Comparison of ENCODE assay signal across 8 cellular contexts in the genomic region with DNA sequence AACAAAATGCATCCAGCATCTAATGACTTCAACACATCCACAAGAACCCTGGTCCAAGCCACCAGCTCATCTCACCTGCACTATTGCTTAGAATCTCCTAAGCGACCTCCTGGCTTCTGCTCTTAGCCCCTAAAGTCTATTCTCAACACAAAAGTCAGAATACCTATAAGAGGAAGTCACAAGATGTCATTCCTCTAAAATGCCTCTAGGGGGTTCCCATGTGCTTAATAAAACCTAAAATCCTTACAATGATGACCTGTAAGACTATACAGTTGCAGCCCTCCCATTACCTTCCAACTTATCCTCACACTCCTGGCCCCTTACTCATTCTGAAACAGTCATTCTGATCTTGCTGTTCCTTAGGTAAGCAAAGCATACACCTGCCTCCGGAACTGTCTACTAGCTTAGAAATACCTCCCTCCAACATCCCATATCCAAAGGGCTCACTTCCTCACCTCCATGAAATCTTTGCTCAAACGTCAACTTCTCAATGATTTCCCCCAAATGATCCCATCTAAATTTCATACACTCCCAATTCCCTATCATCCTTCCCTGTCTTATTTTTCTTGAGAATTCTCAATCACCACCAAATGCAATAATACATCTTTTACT. TPM values are rescaled to one million over a fixed set of nuclear protein-coding genes. Genes with fewer than 3 reads are reported as not detected.
DNase-seq lines count a peak whose midpoint lies in the region; ATAC-seq, FAIRE-seq and TF ChIP-seq lines count a peak whose summit lies in the region.

No MANE protein-coding gene starts in this region.

- H3K36me3 Mint-ChIP-seq in naive thymus-derived CD8-positive, alpha-beta T cell, result no peaks in the 10 kb centered on the region

- H2BK20ac ChIP-seq in H1 (ENCODE audit: low read length), result no peak overlapping the region

- no peaks in the 10 kb centered on the region; a peak in 1 of 7 replicates for H3K27me3 ChIP-seq in H1 (replicated peaks in 1 of 4; ENCODE audit: control insufficient read depth in 3 of 4, extremely low read depth in 1 of 4, insufficient read depth in 3 of 4, low read length in 3 of 4)

- H3K4me1 Mint-ChIP-seq in naive thymus-derived CD8-positive, alpha-beta T cell, result peaks cover 0 to 6% (median 1%) of the 10 kb centered on the region in 4 donors

- DNase-seq in DMS153 treated with DMSO at 0.1 percent for 48 hours (lab: John Stamatoyannopoulos, UW; ENCODE audit: unreplicated experiment) (peak; percentile 58), GM19239 (ENCODE audit: insufficient read length, low spot score) (peak; percentile 35), OCI-M2 (lab: John Stamatoyannopoulos, UW; ENCODE audit: unreplicated experiment) (peak; percentile 10), H1 (ENCODE audit: low read depth in 1 of 2, low spot score in 2 of 2) (no peak), nucleus accumbens (lab: John Stamatoyannopoulos, UW) (no peak)
- peak in 3 of 10 donors; percentile 43 to 54 (median 44) for DNase-seq in naive thymus-derived CD8-positive, alpha-beta T cell

- H2AFZ ChIP-seq in H1 (ENCODE audit: low read length), result no peak overlapping the region

- ATAC-seq in HG03460 (IDR thresholded peaks at IDR 0.05; ENCODE audit: unreplicated experiment) (peak; percentile 83), GM19397 (IDR thresholded peaks at IDR 0.05; ENCODE audit: unreplicated experiment) (no peak)
- peak; percentile 80 to 82 for ATAC-seq in naive thymus-derived CD8-positive, alpha-beta T cell

- no peak overlapping the region for H3K14ac ChIP-seq in H1 (ENCODE audit: insufficient read length)

- no peak overlapping the region for H3K9ac ChIP-seq in H1 (replicated peaks in 1 of 4; ENCODE audit: extremely low read depth in 1 of 4, low read depth in 3 of 4, low read length in 3 of 4)

- H2BK120ac ChIP-seq in H1 (replicated peaks; ENCODE audit: low read depth, low read length), result no peak overlapping the region

- TF ChIP-seq EP300 in H1 (IDR thresholded peaks at IDR 0.05; ENCODE audit: borderline replicate concordance in 1 of 2, low read depth in 2 of 2, low read length in 2 of 2), result no peak

- no peak overlapping the region for H3K4me3 ChIP-seq in H1 (ENCODE audit: extremely low read depth in 1 of 4, insufficient read depth in 2 of 4, low read depth in 3 of 4, low read length in 4 of 4)

- peak; percentile 4 for FAIRE-seq in GM19239 (lab: Jason Lieb, UNC)
- no peak for FAIRE-seq in H1 (lab: Jason Lieb, UNC)

- H4K20me1 ChIP-seq in H1 (replicated peaks in 1 of 2; ENCODE audit: control insufficient read depth in 1 of 2, insufficient read depth in 2 of 2, low read length in 2 of 2), result peaks cover 0 to 3% of the 10 kb centered on the region in 2 experiments

- peaks cover 8 to 35% (median 10%) of the 10 kb centered on the region in 5 donors for H3K27me3 Mint-ChIP-seq in naive thymus-derived CD8-positive, alpha-beta T cell

- H3K27ac Mint-ChIP-seq in naive thymus-derived CD8-positive, alpha-beta T cell, result no peak overlapping the region

- no peak overlapping the region for H2BK15ac ChIP-seq in H1 (ENCODE audit: low read length)

- H4K8ac ChIP-seq in H1 (ENCODE audit: extremely low read depth, insufficient read depth, low read length), result no peak overlapping the region

- no peak overlapping the region for H2BK5ac ChIP-seq in H1 (ENCODE audit: low read depth, low read length)

- no peaks in the 10 kb centered on the region for H3K79me2 ChIP-seq in H1 (ENCODE audit: control insufficient read depth in 1 of 2, insufficient read depth in 2 of 2, low read length in 2 of 2)

- H2BK12ac ChIP-seq in H1 (ENCODE audit: low read depth, low read length), result no peak overlapping the region

- WGBS in H1 (ENCODE audit: extremely low coverage in 1 of 2, insufficient coverage in 1 of 2, insufficient read length in 1 of 2, insufficient replicate concordance in 2 of 2, low coverage in 1 of 2, low lambda C conversion rate in 2 of 2, missing lambda C conversion rate in 1 of 2), 2 experiments, result 67% methylated on average over 3 of the region's 3 CpGs; no CpG with 5 or more reads in 1 of the 2 experiments

- no peak overlapping the region for H3K18ac ChIP-seq in H1 (ENCODE audit: extremely low read depth, low read length)

- H3K9me3 ChIP-seq in H1 (ENCODE audit: insufficient read depth in 2 of 2, low read depth in 1 of 2, low read length in 1 of 2), result no peaks in the 10 kb centered on the region

- peaks cover 0 to 19% (median 14%) of the 10 kb centered on the region in 4 experiments; a peak in 4 of 7 replicates for H3K4me1 ChIP-seq in H1 (replicated peaks in 1 of 4; ENCODE audit: control insufficient read depth in 3 of 4, insufficient read depth in 4 of 4, low read length in 3 of 4)

- H3K4me3 Mint-ChIP-seq in naive thymus-derived CD8-positive, alpha-beta T cell, result no peak overlapping the region

- no peak overlapping the region for H3K56ac ChIP-seq in H1 (replicated peaks; ENCODE audit: insufficient read length, low read depth, low read length)

- H3K4me2 ChIP-seq in H1 (ENCODE audit: insufficient read depth in 1 of 2, low read depth in 2 of 2, low read length in 2 of 2), result peak overlapping the region in 1 of 2 experiments; percentile 23; a peak in 1 of 4 replicates

- peak in 2 of 3 experiments; percentile 36 to 60; a peak in 2 of 4 replicates for TF ChIP-seq CTCF in H1 (IDR thresholded peaks at IDR 0.05; ENCODE audit: control extremely low read depth in 1 of 3, insufficient read depth in 1 of 3, low read depth in 1 of 3, low read length in 3 of 3)

- H2AK5ac ChIP-seq in H1 (ENCODE audit: low read depth, low read length), result no peak overlapping the region

- POLR2A ChIA-PET in H1 (lab: Charles Lee; ENCODE audit: partially characterized antibody), result no interaction called here
- POLR2A ChIA-PET in naive thymus-derived CD8-positive, alpha-beta T cell (lab: Charles Lee), result interaction anchor here (2.1 kb wide), 1 partner anchor 11 kb away, joined by 5 read pairs; a partner anchor contains a TSS

- no peaks in the 10 kb centered on the region for H3K9me3 Mint-ChIP-seq in naive thymus-derived CD8-positive, alpha-beta T cell

- H3K79me1 ChIP-seq in H1 (ENCODE audit: low read depth, low read length), result peaks cover 4% of the 10 kb centered on the region; the same call in 1 of the 2 replicates

- no peak overlapping the region for H3K27ac ChIP-seq in H1 (ENCODE audit: low read depth, low read length)

- CTCF ChIA-PET in H1 (lab: Charles Lee; ENCODE audit: partially characterized antibody), result interaction anchor here (0.5 to 6.7 kb wide), 41 partner anchors 8 to 1994 kb away, joined by 3 to 107 read pairs (median 4); a partner anchor contains a TSS

- H3K4ac ChIP-seq in H1 (replicated peaks; ENCODE audit: insufficient read length, low read depth, low read length), result no peak overlapping the region

- TF ChIP-seq POLR2A in H1 (IDR thresholded peaks at IDR 0.05; ENCODE audit: control extremely low read depth in 1 of 2, low read depth in 2 of 2, low read length in 2 of 2), result no peak

- no peak overlapping the region for H4K5ac ChIP-seq in H1 (ENCODE audit: insufficient read length, low read depth, low read length)

- H3K36me3 ChIP-seq in H1 (ENCODE audit: control insufficient read depth in 2 of 4, insufficient read depth in 4 of 4, low read length in 3 of 4), result no peaks in the 10 kb centered on the region

- H4K91ac ChIP-seq in H1 (replicated peaks; ENCODE audit: insufficient read length, low read length), result no peak overlapping the region

- TF ChIP-seq RAD21 in H1 (IDR thresholded peaks at IDR 0.05 in 1 of 2, conservative IDR thresholded peaks at IDR 0.05 in 1 of 2; ENCODE audit: low read depth in 2 of 2, low read length in 2 of 2), result peak; percentile 63 to 64

- H3K23ac ChIP-seq in H1 (ENCODE audit: insufficient read length), result no peak overlapping the region

- peaks cover 2% of the 10 kb centered on the region; the same call in 1 of the 2 replicates for H3K23me2 ChIP-seq in H1 (ENCODE audit: low read depth, low read length)

TF ChIP-seq in H1, 55 proteins besides CTCF, POLR2A, EP300 and RAD21 (continues in another document):
- no peak for TF ChIP-seq HDAC2 (IDR thresholded peaks at IDR 0.05; ENCODE audit: borderline replicate concordance in 1 of 2, low read depth in 2 of 2, low read length in 2 of 2)

RNA-seq across cellular contexts. Expression of a gene that starts 10.0 kb away (rescaled TPM):
- total RNA-seq in H1 (2021; fragmentation: NEBNext Ultra II Directional; extraction: Animal tissue kit (Norgen Biotek cat#: 25700)), result 9.2 and 10.8 TPM in 2 replicates
- polyA plus RNA-seq in H1 (2011; rRNA removed), result 4.1 and 4.4 TPM in 2 replicates
- 5.0 TPM for polyA plus RNA-seq in H1 (2011; cell fraction: cytosol; rRNA removed)
- 11.2 TPM for polyA plus RNA-seq in H1 (2011; cell fraction: nucleus; rRNA removed)
- polyA plus RNA-seq in H1 (2012, experiment 1 of 2), result 4.2 to 6.0 TPM (median 4.9 TPM) in 4 replicates
- 2.1 TPM for polyA plus RNA-seq in H1 (2012, experiment 2 of 2)
- 4.8 TPM for polyA plus RNA-seq in H1 (2013, experiment 1 of 2)
- 5.0 TPM for polyA plus RNA-seq in H1 (2013, experiment 2 of 2)
- 22.4 and 28.1 TPM in 2 replicates for polyA minus RNA-seq in H1 (2011; rRNA and poly(A)+ RNA removed)
- 10.3 TPM for polyA minus RNA-seq in H1 (2011; cell fraction: cytosol; rRNA and poly(A)+ RNA removed)
- 22.7 TPM for polyA minus RNA-seq in H1 (2011; cell fraction: nucleus; rRNA and poly(A)+ RNA removed)
- total RNA-seq in naive thymus-derived CD8-positive, alpha-beta T cell, result 1 to 10 TPM; 1.2 to 1.7 TPM
- under 1 TPM; 0.06 to 0.29 (median 0.26) TPM for polyA plus RNA-seq in naive thymus-derived CD8-positive, alpha-beta T cell

RNA-seq across cellular contexts. Expression of a gene that starts 11.0 kb away (rescaled TPM):
- 36.2 and 39.9 TPM in 2 replicates for total RNA-seq in H1 (2021; fragmentation: NEBNext Ultra II Directional; extraction: Animal tissue kit (Norgen Biotek cat#: 25700))
- polyA plus RNA-seq in H1 (2011; rRNA removed), result 4.5 and 5.2 TPM in 2 replicates
- 10.6 TPM for polyA plus RNA-seq in H1 (2011; cell fraction: cytosol; rRNA removed)
- 5.4 TPM for polyA plus RNA-seq in H1 (2011; cell fraction: nucleus; rRNA removed)
- polyA plus RNA-seq in H1 (2012, experiment 1 of 2), result 10.0 to 24.4 TPM (median 14.9 TPM) in 4 replicates
- polyA plus RNA-seq in H1 (2012, experiment 2 of 2), result 0.72 TPM
- 17.5 TPM for polyA plus RNA-seq in H1 (2013, experiment 1 of 2)
- 18.2 TPM for polyA plus RNA-seq in H1 (2013, experiment 2 of 2)
- 16.6 and 23.2 TPM in 2 replicates for polyA minus RNA-seq in H1 (2011; rRNA and poly(A)+ RNA removed)
- 10.3 TPM for polyA minus RNA-seq in H1 (2011; cell fraction: cytosol; rRNA and poly(A)+ RNA removed)
- 41.1 TPM for polyA minus RNA-seq in H1 (2011; cell fraction: nucleus; rRNA and poly(A)+ RNA removed)
- total RNA-seq in naive thymus-derived CD8-positive, alpha-beta T cell, result 10 to 100 TPM; 39.8 to 47.0 TPM
- 10 to 100 TPM; 22.1 to 25.5 (median 23.8) TPM for polyA plus RNA-seq in naive thymus-derived CD8-positive, alpha-beta T cell

RNA-seq across cellular contexts. Expression of a gene that starts 23.3 kb away (rescaled TPM):
- total RNA-seq in H1 (2021; fragmentation: NEBNext Ultra II Directional; extraction: Animal tissue kit (Norgen Biotek cat#: 25700)), result 22.7 and 23.0 TPM in 2 replicates
- 4.0 and 6.8 TPM in 2 replicates for polyA plus RNA-seq in H1 (2011; rRNA removed)
- 9.1 TPM for polyA plus RNA-seq in H1 (2011; cell fraction: cytosol; rRNA removed)
- 5.9 TPM for polyA plus RNA-seq in H1 (2011; cell fraction: nucleus; rRNA removed)
- polyA plus RNA-seq in H1 (2012, experiment 1 of 2), result 10.0 to 18.6 TPM (median 12.0 TPM) in 4 replicates
- 0.77 TPM for polyA plus RNA-seq in H1 (2012, experiment 2 of 2)
- 26.8 TPM for polyA plus RNA-seq in H1 (2013, experiment 1 of 2)
- polyA plus RNA-seq in H1 (2013, experiment 2 of 2), result 27.4 TPM
- polyA minus RNA-seq in H1 (2011; rRNA and poly(A)+ RNA removed), result 14.9 and 18.7 TPM in 2 replicates
- polyA minus RNA-seq in H1 (2011; cell fraction: cytosol; rRNA and poly(A)+ RNA removed), result 10.5 TPM
- polyA minus RNA-seq in H1 (2011; cell fraction: nucleus; rRNA and poly(A)+ RNA removed), result 20.1 TPM
- 10 to 100 TPM; 11.6 to 14.4 TPM for total RNA-seq in naive thymus-derived CD8-positive, alpha-beta T cell
- 1 to 10 TPM; 2.4 to 3.6 (median 3.3) TPM for polyA plus RNA-seq in naive thymus-derived CD8-positive, alpha-beta T cell

Comparison
In these comparisons a context has a peak if more than half of its experiments do, and no peak if none do; other contexts are left out.
1. DNase-seq: peak in DMS153 treated with DMSO at 0.1 percent for 48 hours (single experiment), GM19239 (single experiment) and OCI-M2 (single experiment); none in H1 (0 of 2) and nucleus accumbens (0 of 56).